ENCODE assay signal across 10 cellular contexts in genomic region chr6:146027586-146028249, GRCh38. TPM values are rescaled to one million over a fixed set of nuclear protein-coding genes. Genes with fewer than 3 reads are reported as not detected.
DNase-seq lines count a peak whose midpoint lies in the region; ATAC-seq and TF ChIP-seq lines count a peak whose summit lies in the region.
"Had no signal": no experiment of that assay in that cellular context is flagged by ENCODE, and none has a peak within 500 bp of the region (broad histone marks: within the 10 kb centered on the region; RNA-seq: fewer than 3 reads in every experiment).

No MANE protein-coding gene starts in this region.

- DNase-seq in DMS 273 (lab: John Stamatoyannopoulos, UW; ENCODE audit: unreplicated experiment) (peak; percentile 37), DMS 273 treated with DMSO at 0.1 percent for 48 hours (lab: John Stamatoyannopoulos, UW) (no peak), NCI-H1417 (lab: John Stamatoyannopoulos, UW) (peak; percentile 42 to 82 (median 48)), neural crest cell (ENCODE audit: low read depth, low spot score) (no peak)
- DNase-seq in effector memory CD8-positive, alpha-beta T cell = no peak
- no peak for DNase-seq in stimulated activated CD4-positive, alpha-beta T cell treated with anti-CD3 and anti-CD28 coated beads, Interleukin-4, amount 100 ng/mL, for 1 hour
- DNase-seq: 8988T, NCI-H187 treated with DMSO at 0.1 percent for 48 hours had no signal

- H3K27me3 Mint-ChIP-seq in effector memory CD8-positive, alpha-beta T cell = peaks cover 74 to 77% of the 10 kb centered on the region in 2 donors
- peaks cover 84% of the 10 kb centered on the region for H3K27me3 Mint-ChIP-seq in neural crest cell (ENCODE audit: low read depth)

- peaks cover 0 to 5% of the 10 kb centered on the region in 2 donors for H3K9me3 Mint-ChIP-seq in effector memory CD8-positive, alpha-beta T cell
- H3K9me3 Mint-ChIP-seq in neural crest cell = no peaks in the 10 kb centered on the region

- TF ChIP-seq CTCF in neural crest cell (conservative IDR thresholded peaks at IDR 0.05) = no peak

- peak; percentile 12 for ATAC-seq in effector memory CD8-positive, alpha-beta T cell (replicated peaks)
- ATAC-seq in HG03342 (IDR thresholded peaks at IDR 0.05; ENCODE audit: unreplicated experiment) (no peak), HG03025 (IDR thresholded peaks at IDR 0.05; ENCODE audit: low FRiP score, unreplicated experiment) (no peak)

- H3K4me1 Mint-ChIP-seq in effector memory CD8-positive, alpha-beta T cell (ENCODE audit: low read depth in 2 of 2) = no peaks in the 10 kb centered on the region
- H3K4me1 Mint-ChIP-seq in neural crest cell = no peaks in the 10 kb centered on the region

- H3K27ac Mint-ChIP-seq in effector memory CD8-positive, alpha-beta T cell = no peak overlapping the region
- H3K27ac Mint-ChIP-seq in neural crest cell (ENCODE audit: unreplicated experiment) = no peak overlapping the region

- H3K36me3 Mint-ChIP-seq in effector memory CD8-positive, alpha-beta T cell (ENCODE audit: insufficient read depth) = no peaks in the 10 kb centered on the region
- H3K36me3 Mint-ChIP-seq in neural crest cell (ENCODE audit: low read depth) = no peaks in the 10 kb centered on the region

- H3K4me3 Mint-ChIP-seq in effector memory CD8-positive, alpha-beta T cell = no peak overlapping the region
- H3K4me3 Mint-ChIP-seq in neural crest cell = peak overlapping the region; percentile 51

RNA-seq across cellular contexts. Expression of gene GRM1, which starts 1.1 kb away (rescaled TPM):
- total RNA-seq in neural crest cell = 0.20 and 0.63 TPM in 2 replicates

Comparison
In these comparisons a context has a peak if more than half of its experiments do, and no peak if none do; other contexts are left out.
1. DNase-seq: peak in DMS 273 (single experiment) and NCI-H1417 (3 of 3); none in DMS 273 treated with DMSO at 0.1 percent for 48 hours (single experiment), effector memory CD8-positive, alpha-beta T cell (0 of 3), neural crest cell (single experiment) and stimulated activated CD4-positive, alpha-beta T cell treated with anti-CD3 and anti-CD28 coated beads, Interleukin-4, amount 100 ng/mL, for 1 hour (single experiment).